Comparison of ENCODE assay signal across 8 cellular contexts in the genomic region with DNA sequence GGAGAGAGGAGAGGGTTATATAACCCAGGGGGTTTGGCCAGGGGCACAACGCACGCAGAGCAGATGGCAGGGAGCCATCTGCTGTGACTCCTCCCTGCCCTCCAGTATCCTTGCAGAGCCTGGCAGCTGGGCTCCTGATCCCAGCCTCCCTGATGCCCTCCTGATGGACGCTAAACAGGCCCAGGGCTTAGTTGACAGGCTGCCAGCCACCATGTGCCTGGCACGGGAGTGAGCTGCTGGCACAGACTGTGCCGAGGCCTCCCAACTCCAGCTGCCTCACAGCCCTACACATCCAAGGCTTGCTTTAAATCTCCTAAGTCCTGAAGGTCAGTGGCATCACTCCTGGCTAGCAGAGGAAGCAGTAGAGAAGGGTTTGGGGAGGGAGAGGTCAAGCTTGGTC. TPM values are rescaled to one million over a fixed set of nuclear protein-coding genes. Genes with fewer than 3 reads are reported as not detected.
DNase-seq lines count a peak whose midpoint lies in the region; ATAC-seq and TF ChIP-seq lines count a peak whose summit lies in the region.

No MANE protein-coding gene starts in this region.

- CTCF ChIA-PET in HEK293T (lab: Yijun Ruan, JAX) = no interaction called here

- H3K36me3 ChIP-seq in adrenal gland (replicated peaks in 1 of 2) = peaks cover 0 to 39% of the 10 kb centered on the region in 2 donors

- peaks cover 56% of the 10 kb centered on the region for H3K36me3 Mint-ChIP-seq in activated T-cell treated with anti-CD3 and anti-CD28 coated beads, Interleukin-2, amount 50 U/mL, for 24 hours (ENCODE audit: low read depth)

- H3K27me3 ChIP-seq in adrenal gland = no peaks in the 10 kb centered on the region

- H3K4me3 Mint-ChIP-seq in activated T-cell treated with anti-CD3 and anti-CD28 coated beads, Interleukin-2, amount 50 U/mL, for 24 hours = peak overlapping the region; percentile 92
- H3K4me3 Mint-ChIP-seq in stimulated activated naive CD8-positive, alpha-beta T cell treated with anti-CD3 and anti-CD28 coated beads, Interleukin-15, amount 100 ng/mL, for 72 hours = peak overlapping the region; percentile 84 to 98

- TF ChIP-seq CTCF in adrenal gland (IDR thresholded peaks at IDR 0.05) = no peak

- DNase-seq in activated T-cell treated with anti-CD3 and anti-CD28 coated beads, Interleukin-2, amount 50 U/mL, for 24 hours = peak; percentile 24
- DNase-seq in activated T-cell treated with anti-CD3 and anti-CD28 coated beads, Interleukin-2, amount 50 U/mL, for 1 hour = no peak
- DNase-seq in adrenal gland = peak; percentile 85 to 96 (median 91)
- DNase-seq in inferior parietal cortex (ENCODE audit: extremely low spot score) = peak; percentile 53
- no peak for DNase-seq in stimulated activated naive CD8-positive, alpha-beta T cell treated with anti-CD3 and anti-CD28 coated beads, Interleukin-15, amount 100 ng/mL, for 72 hours
- DNase-seq in HEK293T (ENCODE audit: extremely low spot score) = no peak

- peak in 1 of 2 donors; percentile 81 for TF ChIP-seq POLR2A in adrenal gland (IDR thresholded peaks at IDR 0.05)

- H3K4me1 ChIP-seq in adrenal gland (replicated peaks in 1 of 2) = peaks cover 24 to 31% of the 10 kb centered on the region in 2 donors

- peak overlapping the region in 1 of 4 donors; percentile 62 for H3K4me3 ChIP-seq in adrenal gland

- peak overlapping the region; percentile 99 for H3K27ac Mint-ChIP-seq in activated T-cell treated with anti-CD3 and anti-CD28 coated beads, Interleukin-2, amount 50 U/mL, for 24 hours
- peak overlapping the region; percentile 97 to 99 for H3K27ac Mint-ChIP-seq in stimulated activated naive CD8-positive, alpha-beta T cell treated with anti-CD3 and anti-CD28 coated beads, Interleukin-15, amount 100 ng/mL, for 72 hours

- no peak for ATAC-seq in stimulated activated naive CD8-positive, alpha-beta T cell treated with anti-CD3 and anti-CD28 coated beads, Interleukin-15, amount 100 ng/mL, for 72 hours
- ATAC-seq in HG03175 (IDR thresholded peaks at IDR 0.05; ENCODE audit: unreplicated experiment) (no peak), GM21423 (IDR thresholded peaks at IDR 0.05; ENCODE audit: unreplicated experiment) (no peak)

- peak overlapping the region in 4 of 5 donors; percentile 84 to 96 (median 93) for H3K27ac ChIP-seq in adrenal gland

- 13 to 37% (median 29%) methylated on average over 5 of the region's 5 CpGs for WGBS in adrenal gland, 4 donors

- no peaks in the 10 kb centered on the region for H3K9me3 Mint-ChIP-seq in activated T-cell treated with anti-CD3 and anti-CD28 coated beads, Interleukin-2, amount 50 U/mL, for 24 hours
- H3K9me3 Mint-ChIP-seq in stimulated activated naive CD8-positive, alpha-beta T cell treated with anti-CD3 and anti-CD28 coated beads, Interleukin-15, amount 100 ng/mL, for 72 hours = no peaks in the 10 kb centered on the region

- H3K9me3 ChIP-seq in adrenal gland (replicated peaks in 1 of 3) = no peaks in the 10 kb centered on the region

- peaks cover 25% of the 10 kb centered on the region for H3K4me1 Mint-ChIP-seq in activated T-cell treated with anti-CD3 and anti-CD28 coated beads, Interleukin-2, amount 50 U/mL, for 24 hours (ENCODE audit: low read depth)
- peaks cover 26% of the 10 kb centered on the region for H3K4me1 Mint-ChIP-seq in stimulated activated naive CD8-positive, alpha-beta T cell treated with anti-CD3 and anti-CD28 coated beads, Interleukin-15, amount 100 ng/mL, for 72 hours

- intact Hi-C loops in adrenal gland (cut with DNase I) = no loop called here

- POLR2A ChIA-PET in HEK293T (lab: Yijun Ruan, JAX) = interaction anchor here (3.5 kb wide), 1 partner anchor 8 kb away, joined by 17 read pairs; no protein-coding TSS in a partner anchor

- no peaks in the 10 kb centered on the region for H3K27me3 Mint-ChIP-seq in activated T-cell treated with anti-CD3 and anti-CD28 coated beads, Interleukin-2, amount 50 U/mL, for 24 hours
- H3K27me3 Mint-ChIP-seq in stimulated activated naive CD8-positive, alpha-beta T cell treated with anti-CD3 and anti-CD28 coated beads, Interleukin-15, amount 100 ng/mL, for 72 hours = no peaks in the 10 kb centered on the region

TF ChIP-seq in HEK293T, 16 proteins besides CTCF, POLR2A, EP300 and RAD21:
- TF ChIP-seq FOXM1 (IDR thresholded peaks at IDR 0.05; ENCODE audit: borderline replicate concordance) (no peak), SP1 (IDR thresholded peaks at IDR 0.05) (no peak), TARDBP (IDR thresholded peaks at IDR 0.05) (no peak), ZNF384 (IDR thresholded peaks at IDR 0.05) (no peak), SUZ12 (IDR thresholded peaks at IDR 0.05) (no peak), FOXK2 (IDR thresholded peaks at IDR 0.05) (no peak), ARNT (IDR thresholded peaks at IDR 0.05) (no peak), ELF4 (IDR thresholded peaks at IDR 0.05) (no peak), CTBP1 (IDR thresholded peaks at IDR 0.05; ENCODE audit: borderline replicate concordance) (no peak), BHLHE40 (IDR thresholded peaks at IDR 0.05; ENCODE audit: borderline replicate concordance) (no peak), L3MBTL2 (conservative IDR thresholded peaks at IDR 0.05) (no peak)
- TF ChIP-seq, protein P1, sequence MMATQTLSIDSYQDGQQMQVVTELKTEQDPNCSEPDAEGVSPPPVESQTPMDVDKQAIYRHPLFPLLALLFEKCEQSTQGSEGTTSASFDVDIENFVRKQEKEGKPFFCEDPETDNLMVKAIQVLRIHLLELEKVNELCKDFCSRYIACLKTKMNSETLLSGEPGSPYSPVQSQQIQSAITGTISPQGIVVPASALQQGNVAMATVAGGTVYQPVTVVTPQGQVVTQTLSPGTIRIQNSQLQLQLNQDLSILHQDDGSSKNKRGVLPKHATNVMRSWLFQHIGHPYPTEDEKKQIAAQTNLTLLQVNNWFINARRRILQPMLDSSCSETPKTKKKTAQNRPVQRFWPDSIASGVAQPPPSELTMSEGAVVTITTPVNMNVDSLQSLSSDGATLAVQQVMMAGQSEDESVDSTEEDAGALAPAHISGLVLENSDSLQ (IDR thresholded peaks at IDR 0.05) = no peak

RNA-seq across cellular contexts. Expression of a gene that starts 16.7 kb away (rescaled TPM):
- total RNA-seq in adrenal gland = 10 to 100 TPM; 11.2 to 45.1 (median 31.6) TPM
- 10 to 100 TPM in 2 of 3 donors, 1 to 10 TPM in 1; 2.5 to 14.2 (median 11.5) TPM for polyA plus RNA-seq in adrenal gland

RNA-seq across cellular contexts. Expression of a gene that starts 41.9 kb away (rescaled TPM):
- total RNA-seq in adrenal gland = not detected
- polyA plus RNA-seq in adrenal gland = not detected

Comparison
In these comparisons a context has a peak if more than half of its experiments do, and no peak if none do; other contexts are left out.
1. DNase-seq: peak in activated T-cell treated with anti-CD3 and anti-CD28 coated beads, Interleukin-2, amount 50 U/mL, for 24 hours (single experiment), adrenal gland (7 of 7) and inferior parietal cortex (single experiment); none in activated T-cell treated with anti-CD3 and anti-CD28 coated beads, Interleukin-2, amount 50 U/mL, for 1 hour (single experiment), stimulated activated naive CD8-positive, alpha-beta T cell treated with anti-CD3 and anti-CD28 coated beads, Interleukin-15, amount 100 ng/mL, for 72 hours (0 of 2) and HEK293T (single experiment).